ENCODE assay signal across 17 cellular contexts in the genomic region with DNA sequence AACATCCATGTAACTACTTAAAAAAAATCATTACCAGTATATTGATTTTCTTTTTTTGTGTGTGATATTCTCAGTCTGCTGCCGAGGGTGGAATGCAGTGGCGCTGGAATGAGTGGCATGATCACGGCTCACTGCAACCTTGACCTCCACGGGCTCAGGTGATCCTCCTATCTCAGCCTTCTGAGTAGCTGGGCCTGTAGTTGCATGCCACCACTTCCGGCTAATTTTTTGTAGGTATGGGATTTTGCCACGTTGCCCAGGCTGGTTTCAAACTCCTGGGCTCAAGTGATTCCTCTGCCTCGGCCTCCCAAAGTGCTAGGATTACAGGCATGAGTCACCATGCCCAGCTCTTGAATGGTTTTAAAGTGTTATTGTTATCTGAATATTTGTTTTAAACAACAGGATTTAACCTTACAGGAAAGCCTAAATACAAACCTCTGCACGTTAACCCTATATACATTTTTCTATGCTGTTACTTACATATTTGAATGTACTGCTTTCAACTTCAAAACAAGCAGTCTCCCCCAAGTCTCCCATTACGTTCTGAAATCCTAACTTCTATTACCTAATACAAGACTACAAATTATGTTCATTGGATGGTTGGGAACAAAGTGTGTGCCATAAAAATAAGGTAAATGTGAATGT.
"Had no signal": no experiment of that assay in that cellular context is flagged by ENCODE, and none has a peak within 500 bp of the region (broad histone marks: within the 10 kb centered on the region; RNA-seq: fewer than 3 reads in every experiment).

No MANE protein-coding gene starts in this region.

- ATAC-seq: left ventricle myocardium superior; sciatic nerve; stimulated activated naive B cell treated with anti-CD40 and anti-IgM and Interleukin-4, amounts not matched to agents 10 μg/mL and 1 μg/mL and 100 μg/mL, for 72 hours had no signal

- H3K4me3 ChIP-seq: ovary, thoracic aorta had no signal

- H3K9me3 ChIP-seq: ovary, thoracic aorta had no signal

- H3K27me3 Mint-ChIP-seq: activated B cell treated with CpG ODN at 0.5 μM for 24 hours; activated T-cell treated with anti-CD3 and anti-CD28 coated beads, Interleukin-2, amount 50 U/mL, for 24 hours; dendritic cell treated with granulocyte-macrophage colony-stimulating factor and Interleukin-4, amounts not matched to agents 40 ng/mL and 50 ng/mL, for 4 days; naive B cell; stimulated activated naive B cell treated with anti-CD40 and anti-IgM and Interleukin-4, amounts not matched to agents 10 μg/mL and 1 μg/mL and 100 μg/mL, for 72 hours had no signal

- H3K27me3 ChIP-seq: ovary had no signal

- H3K4me3 Mint-ChIP-seq: activated B cell treated with CpG ODN at 0.5 μM for 24 hours; activated CD4-positive, alpha-beta memory T cell treated with anti-CD3 and anti-CD28 coated beads, Interleukin-2, amount 10 ng/mL, durations not matched to agents 7 days and 5 days; activated T-cell treated with anti-CD3 and anti-CD28 coated beads, Interleukin-2, amount 50 U/mL, for 24 hours; dendritic cell treated with granulocyte-macrophage colony-stimulating factor and Interleukin-4, amounts not matched to agents 40 ng/mL and 50 ng/mL, for 4 days; immature natural killer cell; naive B cell; neural crest cell; stimulated activated naive B cell treated with anti-CD40 and anti-IgM and Interleukin-4, amounts not matched to agents 10 μg/mL and 1 μg/mL and 100 μg/mL, for 72 hours had no signal

- DNase-seq: activated B cell treated with CpG ODN at 0.5 μM for 24 hours; activated CD4-positive, alpha-beta memory T cell treated with anti-CD3 and anti-CD28 coated beads, Interleukin-2, amount 10 ng/mL, durations not matched to agents 7 days and 5 days; activated CD4-positive, alpha-beta T cell treated with anti-CD3 and anti-CD28 coated beads for 4 hours; activated naive CD4-positive, alpha-beta T cell treated with anti-CD3 and anti-CD28 coated beads, Interleukin-2, amount 50 U/mL, for 16 hours; activated T-cell treated with anti-CD3 and anti-CD28 coated beads, Interleukin-2, amount 50 U/mL, for 24 hours; effector CD8-positive, alpha-beta T cell; immature natural killer cell; left ventricle myocardium superior; naive B cell; ovary; stimulated activated naive B cell treated with anti-CD40 and anti-IgM and Interleukin-4, amounts not matched to agents 10 μg/mL and 1 μg/mL and 100 μg/mL, for 72 hours; T-helper 1 cell; T-helper 9 cell had no signal

- H3K36me3 ChIP-seq: ovary, thoracic aorta had no signal

- H3K27ac ChIP-seq: ovary, thoracic aorta had no signal

- H3K27ac Mint-ChIP-seq: activated B cell treated with CpG ODN at 0.5 μM for 24 hours; activated CD4-positive, alpha-beta memory T cell treated with anti-CD3 and anti-CD28 coated beads, Interleukin-2, amount 10 ng/mL, durations not matched to agents 7 days and 5 days; activated T-cell treated with anti-CD3 and anti-CD28 coated beads, Interleukin-2, amount 50 U/mL, for 24 hours; dendritic cell treated with granulocyte-macrophage colony-stimulating factor and Interleukin-4, amounts not matched to agents 40 ng/mL and 50 ng/mL, for 4 days; immature natural killer cell; stimulated activated naive B cell treated with anti-CD40 and anti-IgM and Interleukin-4, amounts not matched to agents 10 μg/mL and 1 μg/mL and 100 μg/mL, for 72 hours had no signal

- H3K9me3 Mint-ChIP-seq: activated B cell treated with CpG ODN at 0.5 μM for 24 hours; activated CD4-positive, alpha-beta memory T cell treated with anti-CD3 and anti-CD28 coated beads, Interleukin-2, amount 10 ng/mL, durations not matched to agents 7 days and 5 days; activated T-cell treated with anti-CD3 and anti-CD28 coated beads, Interleukin-2, amount 50 U/mL, for 24 hours; immature natural killer cell; neural crest cell had no signal

- H3K36me3 Mint-ChIP-seq: immature natural killer cell, naive B cell had no signal
